In the genomic region with DNA sequence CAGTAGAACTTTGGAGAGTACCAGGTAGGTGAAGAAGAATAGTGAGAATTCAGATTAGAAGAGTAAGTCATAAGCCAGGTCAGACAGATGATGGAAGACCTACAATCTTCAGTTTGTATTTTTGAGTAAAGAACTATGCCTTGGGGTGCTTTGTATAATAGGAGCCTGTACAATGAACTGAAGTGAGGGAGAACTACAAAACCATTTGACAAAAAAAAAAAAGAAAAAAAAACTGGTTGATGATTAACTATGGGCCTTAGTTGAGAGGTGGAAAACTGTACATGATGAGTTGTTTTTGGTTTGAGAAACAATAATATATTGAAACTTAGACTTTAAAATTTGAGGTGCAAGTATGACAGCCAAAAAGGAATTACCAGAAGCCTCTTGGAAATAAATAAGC, we compare ENCODE assay signal across 1 cellular context.
TF ChIP-seq lines count a peak whose summit lies in the region.

No MANE protein-coding gene starts in this region.

TF ChIP-seq in GM12878, 131 proteins besides CTCF, POLR2A, EP300 and RAD21:
- TF ChIP-seq TCF3 (IDR thresholded peaks at IDR 0.05; ENCODE audit: borderline replicate concordance, insufficient read depth, low read depth, low read length) (no peak), RELB (IDR thresholded peaks at IDR 0.05; ENCODE audit: low read depth) (no peak), SMARCA5 (IDR thresholded peaks at IDR 0.05) (no peak), CBX5 (IDR thresholded peaks at IDR 0.05; ENCODE audit: low read depth) (no peak), ZSCAN29 (IDR thresholded peaks at IDR 0.05) (no peak), RB1 (IDR thresholded peaks at IDR 0.05; ENCODE audit: borderline replicate concordance) (no peak), NFYA (IDR thresholded peaks at IDR 0.05; ENCODE audit: borderline replicate concordance, low read depth, low read length) (no peak), CHD2 (IDR thresholded peaks at IDR 0.05; ENCODE audit: borderline replicate concordance, low read depth, low read length) (no peak), POLR2AphosphoS2 (IDR thresholded peaks at IDR 0.05; ENCODE audit: low read depth, low read length) (no peak), BACH1 (IDR thresholded peaks at IDR 0.05; ENCODE audit: borderline replicate concordance) (no peak), STAT3 (IDR thresholded peaks at IDR 0.05; ENCODE audit: low read depth, low read length) (no peak), RCOR1 (conservative IDR thresholded peaks at IDR 0.05; ENCODE audit: low read depth, low read length) (no peak), ATF3 (IDR thresholded peaks at IDR 0.05; ENCODE audit: borderline replicate concordance, extremely low read depth, low read depth, low read length) (no peak), PAX5 (IDR thresholded peaks at IDR 0.05; ENCODE audit: borderline replicate concordance, low read depth, low read length) (no peak)
- TF ChIP-seq, protein P1, sequence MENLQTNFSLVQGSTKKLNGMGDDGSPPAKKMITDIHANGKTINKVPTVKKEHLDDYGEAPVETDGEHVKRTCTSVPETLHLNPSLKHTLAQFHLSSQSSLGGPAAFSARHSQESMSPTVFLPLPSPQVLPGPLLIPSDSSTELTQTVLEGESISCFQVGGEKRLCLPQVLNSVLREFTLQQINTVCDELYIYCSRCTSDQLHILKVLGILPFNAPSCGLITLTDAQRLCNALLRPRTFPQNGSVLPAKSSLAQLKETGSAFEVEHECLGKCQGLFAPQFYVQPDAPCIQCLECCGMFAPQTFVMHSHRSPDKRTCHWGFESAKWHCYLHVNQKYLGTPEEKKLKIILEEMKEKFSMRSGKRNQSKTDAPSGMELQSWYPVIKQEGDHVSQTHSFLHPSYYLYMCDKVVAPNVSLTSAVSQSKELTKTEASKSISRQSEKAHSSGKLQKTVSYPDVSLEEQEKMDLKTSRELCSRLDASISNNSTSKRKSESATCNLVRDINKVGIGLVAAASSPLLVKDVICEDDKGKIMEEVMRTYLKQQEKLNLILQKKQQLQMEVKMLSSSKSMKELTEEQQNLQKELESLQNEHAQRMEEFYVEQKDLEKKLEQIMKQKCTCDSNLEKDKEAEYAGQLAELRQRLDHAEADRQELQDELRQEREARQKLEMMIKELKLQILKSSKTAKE (IDR thresholded peaks at IDR 0.05; ENCODE audit: low read depth, poor library complexity, severe bottlenecking) = no peak
TF ChIP-seq in GM12878: peak in this region for 0.
